Comparison of ENCODE assay signal across 9 cellular contexts in the genomic region with DNA sequence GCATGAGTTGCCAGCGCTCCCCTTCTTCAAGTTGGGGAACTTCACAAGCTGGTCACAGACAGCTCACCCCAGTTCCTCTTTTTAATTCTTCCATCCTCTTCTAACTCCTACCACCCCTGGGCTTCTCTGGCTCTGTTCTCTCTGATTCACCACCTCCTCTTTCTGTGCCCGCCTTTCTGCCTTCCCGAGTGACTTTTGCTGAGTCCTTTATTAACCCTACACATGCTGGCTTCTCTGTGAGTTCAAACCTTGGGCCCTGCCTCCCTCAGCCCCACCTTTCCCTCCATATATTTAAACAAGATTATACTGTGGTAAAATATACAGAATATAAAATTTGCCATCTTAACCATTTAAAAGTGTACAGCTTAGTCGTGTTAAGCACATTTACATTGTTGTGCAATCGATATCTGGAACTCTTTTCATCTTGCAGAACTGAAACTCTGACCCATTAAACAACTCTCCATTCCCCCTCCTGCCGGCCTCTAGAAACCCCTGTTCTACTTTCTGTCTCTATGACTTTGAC. TPM values are rescaled to one million over a fixed set of nuclear protein-coding genes. Genes with fewer than 3 reads are reported as not detected.
DNase-seq lines count a peak whose midpoint lies in the region; ATAC-seq, FAIRE-seq and TF ChIP-seq lines count a peak whose summit lies in the region.
"Had no signal": no experiment of that assay in that cellular context is flagged by ENCODE, and none has a peak within 500 bp of the region (broad histone marks: within the 10 kb centered on the region; RNA-seq: fewer than 3 reads in every experiment).

No MANE protein-coding gene starts in this region.

- TF ChIP-seq POLR2A in GM12878 (IDR thresholded peaks at IDR 0.05; ENCODE audit: low read depth, low read length): no peak
- no peak for TF ChIP-seq POLR2A in stomach (IDR thresholded peaks at IDR 0.05)

- no peaks in the 10 kb centered on the region; a peak in 1 of 4 replicates for H3K27me3 ChIP-seq in GM12878 (replicated peaks in 1 of 2; ENCODE audit: control insufficient read depth in 2 of 2, insufficient read depth in 2 of 2, low read length in 1 of 2)
- H3K27me3 ChIP-seq in stomach: no peaks in the 10 kb centered on the region

- RAD21 ChIA-PET in GM12878 (lab: Charles Lee; ENCODE audit: unreplicated experiment): interaction anchor here (1.1 kb wide), 1 partner anchor 44 kb away, joined by 3 read pairs; no protein-coding TSS in a partner anchor

- POLR2A ChIA-PET in GM12878 (lab: Charles Lee): no interaction called here

- DNase-seq in AG08395 (ENCODE audit: low spot score) (peak; percentile 38), GM12878 (ENCODE audit: low read depth, low spot score) (peak; percentile 31), NCI-H1105 (lab: John Stamatoyannopoulos, UW) (no peak), stomach (no peak), islet precursor cell (no peak), OCI-M2 (lab: John Stamatoyannopoulos, UW; ENCODE audit: unreplicated experiment) (no peak)

- H3K4me3 ChIP-seq in GM12878 (no peak overlapping the region), stomach (no peak overlapping the region)

- in situ Hi-C loops in GM12878 (cut with MboI): no loop called here

- H3K27ac ChIP-seq in GM12878 (ENCODE audit: control insufficient read depth, insufficient read depth) (peak overlapping the region; percentile 34; the same call in 1 of the 2 replicates), stomach (no peak overlapping the region)

- H4K20me1 ChIP-seq in GM12878 (ENCODE audit: control insufficient read depth, insufficient read depth): no peaks in the 10 kb centered on the region; the same call in 1 of the 2 replicates

- no peaks in the 10 kb centered on the region for H3K9me3 ChIP-seq in GM12878 (replicated peaks; ENCODE audit: control insufficient read depth, insufficient read depth, low read length)
- no peaks in the 10 kb centered on the region for H3K9me3 ChIP-seq in stomach

- CTCF ChIA-PET in GM12878 (lab: Yijun Ruan, JAX): interaction anchor here (1.1 to 2.6 kb wide), 3 partner anchors 11 to 44 kb away, joined by 3 to 16 read pairs (median 10); no protein-coding TSS in a partner anchor

- H2AFZ ChIP-seq in GM12878 (ENCODE audit: control insufficient read depth, low read depth, low read length): no peak overlapping the region

- SMC1A ChIA-PET in GM12878 (lab: Charles Lee; ENCODE audit: uncharacterized antibody, unreplicated experiment): interaction anchor here (0.6 to 1.7 kb wide), 4 partner anchors 11 to 44 kb away, joined by 3 to 6 read pairs (median 4); no protein-coding TSS in a partner anchor

- BruUV-seq in GM12878 (replicated peaks; lab: Mats Ljungman, UMichigan): no TSS peak

- TF ChIP-seq EP300 in GM12878 (IDR thresholded peaks at IDR 0.05; ENCODE audit: borderline replicate concordance in 1 of 2, control insufficient read depth in 1 of 2, low read depth in 2 of 2, low read length in 2 of 2): peak in 1 of 2 experiments; percentile 12; a peak in 1 of 4 replicates
- no peak for TF ChIP-seq EP300 in stomach (IDR thresholded peaks at IDR 0.05)

- ATAC-seq in GM19395 (IDR thresholded peaks at IDR 0.05; ENCODE audit: unreplicated experiment) (peak; percentile 74), HG03196 (IDR thresholded peaks at IDR 0.05; ENCODE audit: unreplicated experiment) (peak; percentile 55), GM12878 (peak; percentile 90)

- no peak for TF ChIP-seq RAD21 in GM12878 (IDR thresholded peaks at IDR 0.05; ENCODE audit: insufficient read depth, low read depth, low read length)

- no peak overlapping the region for H3K9ac ChIP-seq in GM12878 (ENCODE audit: control insufficient read depth, insufficient read depth, low read length)

- H3K36me3 ChIP-seq in GM12878 (ENCODE audit: control insufficient read depth in 2 of 2, insufficient read depth in 2 of 2, low read length in 1 of 2) (no peaks in the 10 kb centered on the region), stomach (peaks cover 0 to 11% (median 7%) of the 10 kb centered on the region in 4 donors)

- H3K4me2 ChIP-seq in GM12878 (ENCODE audit: control insufficient read depth, insufficient read depth): peak overlapping the region; percentile 84

- TF ChIP-seq CTCF in GM12878 (IDR thresholded peaks at IDR 0.05 in 2 of 3, conservative IDR thresholded peaks at IDR 0.05 in 1 of 3; ENCODE audit: control insufficient read depth in 2 of 3, extremely low read depth in 1 of 3, insufficient read depth in 1 of 3, low read depth in 3 of 3, low read length in 3 of 3): no peak
- TF ChIP-seq CTCF in stomach (IDR thresholded peaks at IDR 0.05): no peak

- intact Hi-C loops in GM12878 (cut with micrococcal nuclease; ENCODE audit: unreplicated experiment): no loop called here
- intact Hi-C loops in stomach (cut with DNase I; ENCODE audit: low total_unique reads): no loop called here

- WGBS in GM12878 (ENCODE audit: insufficient coverage, insufficient replicate concordance, low lambda C conversion rate, missing lambda C conversion rate): 0% methylated on average over 6 of the region's 6 CpGs
- WGBS in stomach, 5 donors: 45 to 58% (median 50%) methylated on average over 6 of the region's 6 CpGs

- H3K79me2 ChIP-seq in GM12878 (ENCODE audit: control insufficient read depth, insufficient read depth, low read length): no peaks in the 10 kb centered on the region

- H3K4me1 ChIP-seq in GM12878 (ENCODE audit: control insufficient read depth, insufficient read depth, low read length) (peaks cover 36% of the 10 kb centered on the region), stomach (peaks cover 0 to 33% (median 10%) of the 10 kb centered on the region in 4 donors)

- FAIRE-seq in GM12878 (lab: Jason Lieb, UNC): peak; percentile 76

TF ChIP-seq in GM12878, 131 proteins besides CTCF, POLR2A, EP300 and RAD21 (continues in another document):
- TF ChIP-seq, protein P1, sequence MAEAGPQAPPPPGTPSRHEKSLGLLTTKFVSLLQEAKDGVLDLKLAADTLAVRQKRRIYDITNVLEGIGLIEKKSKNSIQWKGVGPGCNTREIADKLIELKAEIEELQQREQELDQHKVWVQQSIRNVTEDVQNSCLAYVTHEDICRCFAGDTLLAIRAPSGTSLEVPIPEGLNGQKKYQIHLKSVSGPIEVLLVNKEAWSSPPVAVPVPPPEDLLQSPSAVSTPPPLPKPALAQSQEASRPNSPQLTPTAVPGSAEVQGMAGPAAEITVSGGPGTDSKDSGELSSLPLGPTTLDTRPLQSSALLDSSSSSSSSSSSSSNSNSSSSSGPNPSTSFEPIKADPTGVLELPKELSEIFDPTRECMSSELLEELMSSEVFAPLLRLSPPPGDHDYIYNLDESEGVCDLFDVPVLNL (IDR thresholded peaks at IDR 0.05; ENCODE audit: low read depth, low read length): no peak
- 0 out of 2 replicates have a peak, but pooled peaks have one; percentile 14 for TF ChIP-seq BCL11A (IDR thresholded peaks at IDR 0.05; ENCODE audit: low read depth, low read length)
- no peak for TF ChIP-seq SUPT20H (IDR thresholded peaks at IDR 0.05; ENCODE audit: borderline replicate concordance, control insufficient read depth, low read depth, low read length)
- TF ChIP-seq SPI1 (IDR thresholded peaks at IDR 0.05; ENCODE audit: borderline replicate concordance, insufficient read depth, low read depth, low read length): peak; percentile 98
- peak; percentile 90 for TF ChIP-seq TCF7 (IDR thresholded peaks at IDR 0.05; ENCODE audit: borderline replicate concordance)
- no peak for TF ChIP-seq CBX3 (IDR thresholded peaks at IDR 0.05; ENCODE audit: borderline replicate concordance, low read depth)
- TF ChIP-seq NFIC (IDR thresholded peaks at IDR 0.05; ENCODE audit: low read depth, low read length): 0 out of 2 replicates have a peak, but pooled peaks have one; percentile 17
- no peak for TF ChIP-seq MYC (IDR thresholded peaks at IDR 0.05; ENCODE audit: insufficient read depth, insufficient read length, insufficient replicate concordance, low read length, severe bottlenecking)
- TF ChIP-seq JUNB (IDR thresholded peaks at IDR 0.05): 0 out of 2 replicates have a peak, but pooled peaks have one; percentile 12
- TF ChIP-seq, protein P2, sequence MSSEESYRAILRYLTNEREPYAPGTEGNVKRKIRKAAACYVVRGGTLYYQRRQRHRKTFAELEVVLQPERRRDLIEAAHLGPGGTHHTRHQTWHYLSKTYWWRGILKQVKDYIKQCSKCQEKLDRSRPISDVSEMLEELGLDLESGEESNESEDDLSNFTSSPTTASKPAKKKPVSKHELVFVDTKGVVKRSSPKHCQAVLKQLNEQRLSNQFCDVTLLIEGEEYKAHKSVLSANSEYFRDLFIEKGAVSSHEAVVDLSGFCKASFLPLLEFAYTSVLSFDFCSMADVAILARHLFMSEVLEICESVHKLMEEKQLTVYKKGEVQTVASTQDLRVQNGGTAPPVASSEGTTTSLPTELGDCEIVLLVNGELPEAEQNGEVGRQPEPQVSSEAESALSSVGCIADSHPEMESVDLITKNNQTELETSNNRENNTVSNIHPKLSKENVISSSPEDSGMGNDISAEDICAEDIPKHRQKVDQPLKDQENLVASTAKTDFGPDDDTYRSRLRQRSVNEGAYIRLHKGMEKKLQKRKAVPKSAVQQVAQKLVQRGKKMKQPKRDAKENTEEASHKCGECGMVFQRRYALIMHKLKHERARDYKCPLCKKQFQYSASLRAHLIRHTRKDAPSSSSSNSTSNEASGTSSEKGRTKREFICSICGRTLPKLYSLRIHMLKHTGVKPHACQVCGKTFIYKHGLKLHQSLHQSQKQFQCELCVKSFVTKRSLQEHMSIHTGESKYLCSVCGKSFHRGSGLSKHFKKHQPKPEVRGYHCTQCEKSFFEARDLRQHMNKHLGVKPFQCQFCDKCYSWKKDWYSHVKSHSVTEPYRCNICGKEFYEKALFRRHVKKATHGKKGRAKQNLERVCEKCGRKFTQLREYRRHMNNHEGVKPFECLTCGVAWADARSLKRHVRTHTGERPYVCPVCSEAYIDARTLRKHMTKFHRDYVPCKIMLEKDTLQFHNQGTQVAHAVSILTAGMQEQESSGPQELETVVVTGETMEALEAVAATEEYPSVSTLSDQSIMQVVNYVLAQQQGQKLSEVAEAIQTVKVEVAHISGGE (CRISPR knock-in tag; IDR thresholded peaks at IDR 0.05): no peak

RNA-seq across cellular contexts. Expression of a gene that starts 32.0 kb away (rescaled TPM):
- total RNA-seq in GM12878 (2013; cell fraction: nucleolus; rRNA removed): not detected in 2 replicates
- total RNA-seq in GM12878 (2014; rRNA removed): not detected in 2 replicates
- not detected in 2 replicates for total RNA-seq in GM12878 (2014; rRNA removed; fragmentation: Illumina TruSeq; extraction: Trizol)
- total RNA-seq in GM12878 (2021): not detected in 2 replicates
- polyA plus RNA-seq in GM12878 (2011; ENCODE audit: low read depth): not detected
- polyA plus RNA-seq in GM12878 (2011; rRNA removed): not detected in 2 replicates
- not detected in 2 replicates for polyA plus RNA-seq in GM12878 (2011; cell fraction: cytosol; rRNA removed)
- polyA plus RNA-seq in GM12878 (2011; cell fraction: nucleus; rRNA removed): not detected in 2 replicates
- polyA plus RNA-seq in GM12878 (2012): not detected in 2 replicates
- not detected in 2 replicates for polyA plus RNA-seq in GM12878 (2014; fragmentation: Illumina TruSeq; extraction: Trizol)
- polyA plus RNA-seq in GM12878 (2014; fragmentation: Nextera tagmentation; extraction: Ambion mirVana): not detected
- polyA plus RNA-seq in GM12878 (2014; rRNA removed): not detected in 2 replicates
- not detected for polyA plus RNA-seq in GM12878 (2016; fragmentation: Nextera tagmentation; extraction: Ambion mirVana)
- polyA minus RNA-seq in GM12878 (2011; rRNA and poly(A)+ RNA removed): not detected in 2 replicates
- polyA minus RNA-seq in GM12878 (2011; cell fraction: cytosol; rRNA and poly(A)+ RNA removed): not detected in 2 replicates
- not detected in 2 replicates for polyA minus RNA-seq in GM12878 (2011; cell fraction: nucleus; rRNA and poly(A)+ RNA removed)
- total RNA-seq in stomach: not detected
- polyA plus RNA-seq in stomach: under 1 TPM in 1 of 3 donors, not detected in 2; 0.20 TPM
- total RNA-seq: LHCN-M2 had no signal

Comparison
In these comparisons a context has a peak if more than half of its experiments do, and no peak if none do; other contexts are left out.
1. DNase-seq: peak in AG08395 (single experiment) and GM12878 (single experiment); none in NCI-H1105 (single experiment), stomach (single experiment), islet precursor cell (single experiment) and OCI-M2 (single experiment).
2. Peak in every context shown above with its lines, with median percentiles within 50 percentile points of each other: ATAC-seq.